Comparison of ENCODE assay signal across 11 cellular contexts in the genomic region with DNA sequence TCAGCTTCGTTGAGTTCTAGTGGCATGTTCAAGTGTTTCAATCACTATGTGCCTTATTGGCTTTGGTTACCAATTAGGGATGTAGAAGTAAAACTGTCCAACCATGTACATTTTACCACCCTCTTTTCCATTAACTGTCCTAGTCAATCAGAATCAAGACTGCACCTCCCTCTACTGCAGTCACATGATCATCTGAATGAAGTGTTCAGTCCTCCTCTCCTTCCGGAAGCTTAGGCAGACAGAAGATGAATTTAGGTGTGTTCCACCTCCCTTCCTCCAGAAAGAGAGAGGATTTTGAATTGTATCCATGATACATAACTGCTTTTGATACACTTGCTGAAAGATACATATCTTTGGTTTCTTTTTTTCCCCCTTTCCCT.
DNase-seq lines count a peak whose midpoint lies in the region; ATAC-seq and TF ChIP-seq lines count a peak whose summit lies in the region.
"Had no signal": no experiment of that assay in that cellular context is flagged by ENCODE, and none has a peak within 500 bp of the region (broad histone marks: within the 10 kb centered on the region; RNA-seq: fewer than 3 reads in every experiment).

No MANE protein-coding gene starts in this region.

- H3K4me3 Mint-ChIP-seq in activated T-cell treated with anti-CD3 and anti-CD28 coated beads, Interleukin-2, amount 50 U/mL, for 24 hours: no peak overlapping the region
- H3K4me3 Mint-ChIP-seq in activated T-helper 2 cell treated with anti-CD3 and anti-CD28 coated beads, Interferon-gamma antibody, Interleukin-2, Interleukin-4, amounts not matched to agents 10 μg/mL and 5 μg/mL and 100 μg/mL, durations not matched to agents 14 hours and 24 hours and 36 hours (ENCODE audit: low read depth): no peak overlapping the region
- H3K4me3 Mint-ChIP-seq in nephron progenitor cell: peak overlapping the region; percentile 10

- H3K27me3 Mint-ChIP-seq in activated T-cell treated with anti-CD3 and anti-CD28 coated beads, Interleukin-2, amount 50 U/mL, for 24 hours: no peaks in the 10 kb centered on the region
- H3K27me3 Mint-ChIP-seq in activated T-helper 2 cell treated with anti-CD3 and anti-CD28 coated beads, Interferon-gamma antibody, Interleukin-2, Interleukin-4, amounts not matched to agents 10 μg/mL and 5 μg/mL and 100 μg/mL, durations not matched to agents 14 hours and 24 hours and 36 hours (ENCODE audit: low read depth): no peaks in the 10 kb centered on the region
- no peaks in the 10 kb centered on the region for H3K27me3 Mint-ChIP-seq in nephron progenitor cell (ENCODE audit: low read depth, poor library complexity)

- peaks cover 29% of the 10 kb centered on the region for H3K36me3 Mint-ChIP-seq in activated T-cell treated with anti-CD3 and anti-CD28 coated beads, Interleukin-2, amount 50 U/mL, for 24 hours (ENCODE audit: low read depth)
- peaks cover 43% of the 10 kb centered on the region for H3K36me3 Mint-ChIP-seq in activated T-helper 2 cell treated with anti-CD3 and anti-CD28 coated beads, Interferon-gamma antibody, Interleukin-2, Interleukin-4, amounts not matched to agents 10 μg/mL and 5 μg/mL and 100 μg/mL, durations not matched to agents 14 hours and 24 hours and 36 hours (ENCODE audit: low read depth)
- peaks cover 37% of the 10 kb centered on the region for H3K36me3 Mint-ChIP-seq in nephron progenitor cell (ENCODE audit: low read depth)

- no peak for TF ChIP-seq CTCF in nephron progenitor cell (IDR thresholded peaks at IDR 0.05)

- peak overlapping the region; percentile 94 for H3K27ac Mint-ChIP-seq in activated T-cell treated with anti-CD3 and anti-CD28 coated beads, Interleukin-2, amount 50 U/mL, for 24 hours
- peak overlapping the region; percentile 92 for H3K27ac Mint-ChIP-seq in activated T-helper 2 cell treated with anti-CD3 and anti-CD28 coated beads, Interferon-gamma antibody, Interleukin-2, Interleukin-4, amounts not matched to agents 10 μg/mL and 5 μg/mL and 100 μg/mL, durations not matched to agents 14 hours and 24 hours and 36 hours
- no peak overlapping the region for H3K27ac Mint-ChIP-seq in nephron progenitor cell

- no peak for ATAC-seq in SK-N-SH treated with all-trans-retinoic acid at 6 μM for 48 hours
- no peak for ATAC-seq in GM18517 (IDR thresholded peaks at IDR 0.05; ENCODE audit: unreplicated experiment)

- peaks cover 2% of the 10 kb centered on the region for H3K9me3 Mint-ChIP-seq in activated T-cell treated with anti-CD3 and anti-CD28 coated beads, Interleukin-2, amount 50 U/mL, for 24 hours
- no peaks in the 10 kb centered on the region for H3K9me3 Mint-ChIP-seq in activated T-helper 2 cell treated with anti-CD3 and anti-CD28 coated beads, Interferon-gamma antibody, Interleukin-2, Interleukin-4, amounts not matched to agents 10 μg/mL and 5 μg/mL and 100 μg/mL, durations not matched to agents 14 hours and 24 hours and 36 hours
- no peaks in the 10 kb centered on the region for H3K9me3 Mint-ChIP-seq in nephron progenitor cell

- H3K4me1 Mint-ChIP-seq in activated T-cell treated with anti-CD3 and anti-CD28 coated beads, Interleukin-2, amount 50 U/mL, for 24 hours (ENCODE audit: low read depth): peaks cover 20% of the 10 kb centered on the region
- peaks cover 49% of the 10 kb centered on the region for H3K4me1 Mint-ChIP-seq in activated T-helper 2 cell treated with anti-CD3 and anti-CD28 coated beads, Interferon-gamma antibody, Interleukin-2, Interleukin-4, amounts not matched to agents 10 μg/mL and 5 μg/mL and 100 μg/mL, durations not matched to agents 14 hours and 24 hours and 36 hours (ENCODE audit: low read depth)
- peaks cover 25% of the 10 kb centered on the region for H3K4me1 Mint-ChIP-seq in nephron progenitor cell

- intact Hi-C loops in activated T-helper 2 cell treated with anti-CD3 and anti-CD28 coated beads, Interferon-gamma antibody, Interleukin-2, Interleukin-4, amounts not matched to agents 10 μg/mL and 5 μg/mL and 100 μg/mL, durations not matched to agents 14 hours and 24 hours and 36 hours (cut with micrococcal nuclease): loop anchor here (2.0 to 5.0 kb wide), 3 partner anchors 16 to 497 kb away; no protein-coding TSS in a partner anchor

- no peak for DNase-seq in activated T-cell treated with anti-CD3 and anti-CD28 coated beads, Interleukin-2, amount 50 U/mL, for 24 hours
- DNase-seq in activated T-cell treated with anti-CD3 and anti-CD28 coated beads, Interleukin-2, amount 50 U/mL, for 1 hour: no peak
- peak; percentile 50 for DNase-seq in GF-D8 (lab: John Stamatoyannopoulos, UW)
- no peak for DNase-seq in activated T-helper 2 cell treated with anti-CD3 and anti-CD28 coated beads, Interferon-gamma antibody, Interleukin-2, Interleukin-4, amounts not matched to agents 10 μg/mL and 5 μg/mL and 100 μg/mL, durations not matched to agents 14 hours and 24 hours and 36 hours (ENCODE audit: low spot score)
- DNase-seq in nephron progenitor cell: no peak
- no peak for DNase-seq in NAMALWA (ENCODE audit: low spot score)
- DNase-seq: EL, NCI-H187 treated with DMSO at 0.1 percent for 48 hours, SW 1271 had no signal

TF ChIP-seq in SK-N-SH treated with all-trans-retinoic acid at 6 μM for 48 hours, 23 proteins besides CTCF, POLR2A, EP300 and RAD21 (continues in another document):
- TF ChIP-seq ZNF8 (CRISPR knock-in tag; IDR thresholded peaks at IDR 0.05) (no peak), OSR1 (CRISPR knock-in tag; IDR thresholded peaks at IDR 0.05) (no peak), TSHZ2 (CRISPR knock-in tag; IDR thresholded peaks at IDR 0.05) (no peak), CSDC2 (CRISPR knock-in tag; IDR thresholded peaks at IDR 0.05) (no peak), ZFP3 (CRISPR knock-in tag; IDR thresholded peaks at IDR 0.05) (no peak), GLIS3 (CRISPR knock-in tag; IDR thresholded peaks at IDR 0.05) (no peak), ARNTL (CRISPR knock-in tag; IDR thresholded peaks at IDR 0.05; ENCODE audit: borderline replicate concordance, low read depth) (no peak), PPARA (CRISPR knock-in tag; IDR thresholded peaks at IDR 0.05; ENCODE audit: borderline replicate concordance) (no peak), ZNF565 (CRISPR knock-in tag; conservative IDR thresholded peaks at IDR 0.05; ENCODE audit: low read depth) (no peak), TOX (CRISPR knock-in tag; IDR thresholded peaks at IDR 0.05; ENCODE audit: borderline replicate concordance) (no peak), ISL1 (CRISPR knock-in tag; IDR thresholded peaks at IDR 0.05) (no peak), SNAI2 (CRISPR knock-in tag; IDR thresholded peaks at IDR 0.05) (no peak), POU6F1 (CRISPR knock-in tag; IDR thresholded peaks at IDR 0.05; ENCODE audit: borderline replicate concordance, low read depth) (no peak), PATZ1 (CRISPR knock-in tag; IDR thresholded peaks at IDR 0.05; ENCODE audit: borderline replicate concordance) (no peak)
